In genomic region chr3:101102678-101103296, GRCh38 we compare ENCODE assay signal across 15 cellular contexts.
DNase-seq lines count a peak whose midpoint lies in the region; TF ChIP-seq lines count a peak whose summit lies in the region.
"Had no signal": no experiment of that assay in that cellular context is flagged by ENCODE, and none has a peak within 500 bp of the region (broad histone marks: within the 10 kb centered on the region; RNA-seq: fewer than 3 reads in every experiment).

No MANE protein-coding gene starts in this region.

- no peak overlapping the region for H2AK5ac ChIP-seq in trophoblast cell (ENCODE audit: low read length)

- in situ Hi-C loops in G401 (cut with HindIII; ENCODE audit: low sequenced_read_pairs), result no loop called here

- H2BK120ac ChIP-seq in trophoblast cell (ENCODE audit: insufficient read depth, low read length, poor library complexity), result no peak overlapping the region

- no peak overlapping the region for H3K4ac ChIP-seq in trophoblast cell (ENCODE audit: low read depth, low read length)

- CTCF ChIA-PET in HEK293T (lab: Yijun Ruan, JAX), result interaction anchor here (0.6 to 0.7 kb wide), 2 partner anchors 28 to 110 kb away, joined by 3 read pairs; no protein-coding TSS in a partner anchor

- peak; percentile 2 for TF ChIP-seq CTCF in fibroblast of villous mesenchyme (IDR thresholded peaks at IDR 0.05; ENCODE audit: insufficient read depth, low read depth, low read length)

- no peak overlapping the region for H3K18ac ChIP-seq in trophoblast cell (ENCODE audit: low read length)

- H2AFZ ChIP-seq in trophoblast cell (ENCODE audit: insufficient read depth, low read length, poor library complexity), result no peak overlapping the region
- H2AFZ ChIP-seq: GM23338 had no signal

- H3K4me3 ChIP-seq in fibroblast of villous mesenchyme (ENCODE audit: low read depth, low read length), result no peak overlapping the region
- no peak overlapping the region for H3K4me3 ChIP-seq in trophoblast cell (ENCODE audit: low read depth, low read length)
- H3K4me3 ChIP-seq: GM23338 had no signal

- no peaks in the 10 kb centered on the region for H3K36me3 ChIP-seq in trophoblast cell (ENCODE audit: control insufficient read depth in 1 of 2, insufficient read depth in 2 of 2, low read length in 2 of 2)

- DNase-seq in EH (ENCODE audit: low read depth) (peak; percentile 31), HEK293T (ENCODE audit: extremely low spot score) (peak; percentile 23), fibroblast of villous mesenchyme (ENCODE audit: low read depth) (peak; percentile 79), retina (peak; percentile 41), G401 (ENCODE audit: low spot score) (no peak), SIG-M5 (lab: John Stamatoyannopoulos, UW) (no peak), trophoblast cell (no peak)
- DNase-seq: ACHN; C1 segment of cervical spinal cord; Calu3; CD4-positive, alpha-beta T cell; DMS 273 treated with DMSO at 0.1 percent for 48 hours; H9; HFFc6 had no signal

- H2BK5ac ChIP-seq in trophoblast cell (ENCODE audit: low read depth, low read length, poor library complexity), result no peak overlapping the region

- no peak overlapping the region for H2BK12ac ChIP-seq in trophoblast cell (ENCODE audit: low read length)

- no peak overlapping the region for H4K12ac ChIP-seq in trophoblast cell (ENCODE audit: low read depth, low read length)

- no peak overlapping the region for H3K27ac ChIP-seq in trophoblast cell (ENCODE audit: low read depth, low read length)

- H4K91ac ChIP-seq in trophoblast cell (ENCODE audit: low read depth, low read length), result no peak overlapping the region

- no peak overlapping the region for H3K4me2 ChIP-seq in trophoblast cell (ENCODE audit: low read length)
- H3K4me2 ChIP-seq: GM23338 had no signal

- no peaks in the 10 kb centered on the region for H3K79me2 ChIP-seq in trophoblast cell (ENCODE audit: control insufficient read depth, insufficient read depth, low read length, poor library complexity)

- no peaks in the 10 kb centered on the region for H3K4me1 ChIP-seq in trophoblast cell (ENCODE audit: control insufficient read depth in 1 of 2, insufficient read depth in 2 of 2, low read length in 2 of 2)

- WGBS in trophoblast cell (ENCODE audit: extremely low coverage, insufficient coverage, insufficient read length), result no CpG with 5 or more reads among the region's 4 CpGs

- POLR2A ChIA-PET in HEK293T (lab: Yijun Ruan, JAX), result no interaction called here

- H4K8ac ChIP-seq in trophoblast cell (ENCODE audit: low read depth, low read length), result no peak overlapping the region

- H3K27me3 ChIP-seq in trophoblast cell (ENCODE audit: insufficient read depth, low read length), result no peaks in the 10 kb centered on the region

- H3K9ac ChIP-seq in trophoblast cell (ENCODE audit: low read length), result no peak overlapping the region

- H3K14ac ChIP-seq in trophoblast cell (ENCODE audit: low read length), result no peak overlapping the region

- no peaks in the 10 kb centered on the region for H3K9me3 ChIP-seq in trophoblast cell (ENCODE audit: insufficient read depth, low read depth, low read length)

- H3K23ac ChIP-seq in trophoblast cell (ENCODE audit: low read length), result no peak overlapping the region

- H3K79me1 ChIP-seq in trophoblast cell (ENCODE audit: low read length), result no peaks in the 10 kb centered on the region

TF ChIP-seq in HEK293T, 16 proteins besides CTCF, POLR2A, EP300 and RAD21:
- TF ChIP-seq LEF1 (IDR thresholded peaks at IDR 0.05; ENCODE audit: borderline replicate concordance) (peak; percentile 92; the same call in 1 of the 2 replicates), PKNOX1 (IDR thresholded peaks at IDR 0.05) (peak; percentile 87), CTBP1 (IDR thresholded peaks at IDR 0.05; ENCODE audit: borderline replicate concordance) (peak; percentile 67), ARNT (IDR thresholded peaks at IDR 0.05) (0 out of 2 replicates have a peak, but pooled peaks have one; percentile 27), FOXK2 (IDR thresholded peaks at IDR 0.05) (no peak)

Comparison
In these comparisons a context has a peak if more than half of its experiments do, and no peak if none do; other contexts are left out.
1. DNase-seq: peak in EH (single experiment), HEK293T (single experiment), fibroblast of villous mesenchyme (single experiment) and retina (single experiment); none in G401 (single experiment), SIG-M5 (single experiment) and trophoblast cell (0 of 2).